Comparison of ENCODE assay signal across 1 cellular context in the genomic region with DNA sequence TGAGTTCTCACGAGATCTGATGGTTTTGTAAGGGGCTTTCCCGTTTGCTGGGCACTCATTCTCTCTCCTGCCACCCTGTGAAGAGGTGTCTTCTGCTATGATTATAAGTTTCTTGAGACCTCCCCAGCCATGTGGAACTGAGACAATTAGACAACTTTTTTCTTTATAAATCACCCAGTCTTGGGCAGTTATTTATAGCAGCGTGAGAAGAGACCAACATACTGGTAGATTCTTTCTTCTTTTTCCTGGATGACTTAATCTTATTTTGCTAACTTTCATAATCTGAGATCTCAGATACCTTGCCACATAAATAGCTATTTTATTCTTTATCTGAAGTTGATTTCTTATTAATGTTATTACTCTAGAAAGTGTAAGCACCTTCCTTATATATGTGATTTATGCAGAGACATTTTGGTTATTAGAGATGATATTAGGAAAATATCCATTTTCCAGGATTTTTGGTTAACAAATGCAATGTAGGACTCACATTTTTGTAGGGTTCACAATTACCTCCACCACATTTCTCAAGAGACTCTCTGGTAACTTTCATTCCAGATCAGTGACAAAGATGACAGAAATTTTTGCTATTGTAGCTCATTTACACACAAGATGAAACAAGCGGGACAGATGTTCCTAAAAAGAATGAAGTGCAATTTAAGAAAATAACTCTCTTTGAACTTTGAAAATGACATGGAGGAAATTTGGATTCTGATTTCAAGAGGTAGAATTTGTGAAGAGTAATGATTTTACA.
TF ChIP-seq lines count a peak whose summit lies in the region.

No MANE protein-coding gene starts in this region.

TF ChIP-seq in A549, 52 proteins besides CTCF, POLR2A, EP300 and RAD21 (continued from another document):
- TF ChIP-seq, protein P1, sequence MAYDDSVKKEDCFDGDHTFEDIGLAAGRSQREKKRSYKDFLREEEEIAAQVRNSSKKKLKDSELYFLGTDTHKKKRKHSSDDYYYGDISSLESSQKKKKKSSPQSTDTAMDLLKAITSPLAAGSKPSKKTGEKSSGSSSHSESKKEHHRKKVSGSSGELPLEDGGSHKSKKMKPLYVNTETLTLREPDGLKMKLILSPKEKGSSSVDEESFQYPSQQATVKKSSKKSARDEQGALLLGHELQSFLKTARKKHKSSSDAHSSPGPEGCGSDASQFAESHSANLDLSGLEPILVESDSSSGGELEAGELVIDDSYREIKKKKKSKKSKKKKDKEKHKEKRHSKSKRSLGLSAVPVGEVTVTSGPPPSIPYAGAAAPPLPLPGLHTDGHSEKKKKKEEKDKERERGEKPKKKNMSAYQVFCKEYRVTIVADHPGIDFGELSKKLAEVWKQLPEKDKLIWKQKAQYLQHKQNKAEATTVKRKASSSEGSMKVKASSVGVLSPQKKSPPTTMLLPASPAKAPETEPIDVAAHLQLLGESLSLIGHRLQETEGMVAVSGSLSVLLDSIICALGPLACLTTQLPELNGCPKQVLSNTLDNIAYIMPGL (CRISPR knock-in tag; IDR thresholded peaks at IDR 0.05; ENCODE audit: borderline replicate concordance), result no peak
- no peak for TF ChIP-seq RCOR1 (IDR thresholded peaks at IDR 0.05; ENCODE audit: low read depth, low read length)
- no peak for TF ChIP-seq PBX3 (IDR thresholded peaks at IDR 0.05)
- TF ChIP-seq NR3C1 (IDR thresholded peaks at IDR 0.05), result no peak
- TF ChIP-seq CEBPB (IDR thresholded peaks at IDR 0.05), result no peak
- TF ChIP-seq POLR2AphosphoS2 (conservative IDR thresholded peaks at IDR 0.05; ENCODE audit: low read length), result no peak
